Comparison of ENCODE assay signal across 8 cellular contexts in the genomic region with DNA sequence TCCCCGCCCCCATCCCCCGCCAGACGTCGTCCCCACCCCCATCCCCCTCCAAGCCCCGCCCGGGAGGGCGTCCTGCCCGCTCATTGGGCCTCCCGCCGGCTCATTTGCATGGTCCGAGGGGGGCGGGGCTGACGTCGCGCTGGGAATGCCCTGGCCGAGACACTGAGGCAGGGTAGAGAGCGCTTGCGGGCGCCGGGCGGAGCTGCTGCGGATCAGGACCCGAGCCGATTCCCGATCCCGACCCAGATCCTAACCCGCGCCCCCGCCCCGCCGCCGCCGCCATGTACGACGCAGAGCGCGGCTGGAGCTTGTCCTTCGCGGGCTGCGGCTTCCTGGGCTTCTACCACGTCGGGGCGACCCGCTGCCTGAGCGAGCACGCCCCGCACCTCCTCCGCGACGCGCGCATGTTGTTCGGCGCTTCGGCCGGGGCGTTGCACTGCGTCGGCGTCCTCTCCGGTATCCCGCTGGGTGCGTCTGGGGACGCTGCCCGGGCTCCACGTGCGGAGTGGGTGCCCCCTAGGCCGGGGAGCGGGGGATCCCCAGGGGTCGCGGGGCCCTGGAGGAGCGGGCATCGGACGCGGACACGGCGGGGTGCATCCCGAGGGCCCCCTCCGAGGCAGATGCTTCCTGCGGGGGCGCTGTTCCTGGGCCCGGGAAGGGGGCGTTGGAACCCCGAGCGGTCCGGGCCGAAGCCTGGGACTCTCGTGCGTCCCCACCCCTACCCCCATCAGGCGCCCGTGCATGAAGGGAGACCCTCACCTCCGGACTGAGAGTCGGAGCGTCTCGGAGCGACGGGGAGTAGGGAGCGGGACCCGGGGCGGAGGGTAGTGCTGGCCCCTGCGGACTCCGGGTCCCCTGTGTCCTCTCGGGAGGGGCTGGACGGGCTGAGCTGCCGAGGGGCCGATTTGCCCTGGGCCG. TPM values are rescaled to one million over a fixed set of nuclear protein-coding genes. Genes with fewer than 3 reads are reported as not detected.
A peak's percentile ranks its signal among the peaks of the same experiment; 100 is the strongest.
DNase-seq lines count a peak whose midpoint lies in the region; ATAC-seq, FAIRE-seq and TF ChIP-seq lines count a peak whose summit lies in the region.

A gene with protein sequence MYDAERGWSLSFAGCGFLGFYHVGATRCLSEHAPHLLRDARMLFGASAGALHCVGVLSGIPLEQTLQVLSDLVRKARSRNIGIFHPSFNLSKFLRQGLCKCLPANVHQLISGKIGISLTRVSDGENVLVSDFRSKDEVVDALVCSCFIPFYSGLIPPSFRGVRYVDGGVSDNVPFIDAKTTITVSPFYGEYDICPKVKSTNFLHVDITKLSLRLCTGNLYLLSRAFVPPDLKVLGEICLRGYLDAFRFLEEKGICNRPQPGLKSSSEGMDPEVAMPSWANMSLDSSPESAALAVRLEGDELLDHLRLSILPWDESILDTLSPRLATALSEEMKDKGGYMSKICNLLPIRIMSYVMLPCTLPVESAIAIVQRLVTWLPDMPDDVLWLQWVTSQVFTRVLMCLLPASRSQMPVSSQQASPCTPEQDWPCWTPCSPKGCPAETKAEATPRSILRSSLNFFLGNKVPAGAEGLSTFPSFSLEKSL (plus strand): TSS at position 175 of the 918 bp plus-strand sequence. CDS start 107 bp downstream, at position 282.

- POLR2A ChIA-PET in MCF 10A (lab: Yijun Ruan, JAX) = interaction anchor here (0.6 to 2.5 kb wide), 10 partner anchors 9 to 308 kb away, joined by 3 to 8 read pairs (median 4); a partner anchor contains a TSS

- ATAC-seq in gastrocnemius medialis = peak; percentile 64 to 79
- no peak for ATAC-seq in HG03460 (IDR thresholded peaks at IDR 0.05; ENCODE audit: unreplicated experiment)
- ATAC-seq in HG03045 (IDR thresholded peaks at IDR 0.05; ENCODE audit: unreplicated experiment) = no peak

- peaks cover 27% of the 10 kb centered on the region for H3K4me1 ChIP-seq in iPS-18a (ENCODE audit: control insufficient read depth, low read depth, low read length)
- peaks cover 7 to 24% of the 10 kb centered on the region in 2 donors for H3K4me1 ChIP-seq in gastrocnemius medialis

- peaks cover 28% of the 10 kb centered on the region for H3K36me3 ChIP-seq in WERI-Rb-1
- H3K36me3 ChIP-seq in iPS-18a (ENCODE audit: control insufficient read depth, low read depth, low read length) = peaks cover 19% of the 10 kb centered on the region
- H3K36me3 ChIP-seq in gastrocnemius medialis = no peaks in the 10 kb centered on the region

- H3K27ac ChIP-seq in WERI-Rb-1 (peak within 1 kb of the TSS; percentile 94), iPS-18a (ENCODE audit: low read length) (peak within 1 kb of the TSS; percentile 49), gastrocnemius medialis (peak within 1 kb of the TSS; percentile 57 to 80 (median 65))

- peaks cover 47% of the 10 kb centered on the region for H3K4me1 Mint-ChIP-seq in MCF 10A (ENCODE audit: insufficient read depth, unreplicated experiment)

- H3K9ac ChIP-seq in iPS-18a (ENCODE audit: low read length) = peak within 1 kb of the TSS; percentile 84

- BruUV-seq in MCF 10A (replicated peaks; lab: Mats Ljungman, UMichigan) = TSS peak; percentile 49

- peak; percentile 57 for TF ChIP-seq CTCF in WERI-Rb-1 (IDR thresholded peaks at IDR 0.05; ENCODE audit: low read depth, low read length)
- TF ChIP-seq CTCF in MCF 10A (IDR thresholded peaks at IDR 0.05; ENCODE audit: unreplicated experiment) = no peak
- peak in 2 of 5 experiments; percentile 13 to 35 for TF ChIP-seq CTCF in gastrocnemius medialis (IDR thresholded peaks at IDR 0.05 in 4 of 5, conservative IDR thresholded peaks at IDR 0.05 in 1 of 5)

- H3K27me3 Mint-ChIP-seq in MCF 10A (ENCODE audit: insufficient read depth, unreplicated experiment) = no peaks in the 10 kb centered on the region

- peak within 1 kb of the TSS; percentile 90 for H3K27ac Mint-ChIP-seq in MCF 10A (ENCODE audit: low read depth, unreplicated experiment)

- H3K9me3 ChIP-seq in WERI-Rb-1 (ENCODE audit: severe bottlenecking) (no peaks in the 10 kb centered on the region), iPS-18a (ENCODE audit: control insufficient read depth, low read depth, low read length) (no peaks in the 10 kb centered on the region), gastrocnemius medialis (no peaks in the 10 kb centered on the region)

- CTCF ChIA-PET in MCF 10A (lab: Yijun Ruan, JAX) = interaction anchor here (1.0 kb wide), 1 partner anchor 39 kb away, joined by 5 read pairs; no protein-coding TSS in a partner anchor

- intact Hi-C loops in MCF 10A (cut with micrococcal nuclease) = no loop called here
- intact Hi-C loops in gastrocnemius medialis (cut with DNase I; ENCODE audit: low total_unique reads) = loop anchor here (2.0 to 5.0 kb wide), 2 partner anchors 31 to 97 kb away; a partner anchor contains a TSS

- H3K9me3 Mint-ChIP-seq in MCF 10A (ENCODE audit: unreplicated experiment) = no peaks in the 10 kb centered on the region

- no peaks in the 10 kb centered on the region for H3K27me3 ChIP-seq in WERI-Rb-1 (ENCODE audit: insufficient read depth, low read depth, severe bottlenecking)
- no peaks in the 10 kb centered on the region for H3K27me3 ChIP-seq in iPS-18a (ENCODE audit: control insufficient read depth, insufficient read depth, low read length)
- peaks cover 0 to 9% (median 0%) of the 10 kb centered on the region in 3 donors for H3K27me3 ChIP-seq in gastrocnemius medialis

- H3K4me3 ChIP-seq in WERI-Rb-1 (ENCODE audit: low read depth, low read length) (peak within 1 kb of the TSS; percentile 90), iPS-18a (ENCODE audit: low read length) (peak within 1 kb of the TSS; percentile 64), gastrocnemius medialis (peak within 1 kb of the TSS; percentile 58 to 80 (median 68))

- TF ChIP-seq POLR2A in GM12892 (IDR thresholded peaks at IDR 0.05; ENCODE audit: low read depth, low read length) = no peak
- peak; percentile 83 to 87 for TF ChIP-seq POLR2A in gastrocnemius medialis (IDR thresholded peaks at IDR 0.05)

- DNase-seq in GM12892 (ENCODE audit: insufficient read length) (peak; percentile 74), NCI-H2107 treated with DMSO at 0.1 percent for 48 hours (lab: John Stamatoyannopoulos, UW; ENCODE audit: unreplicated experiment) (peak; percentile 21), WERI-Rb-1 (peak; percentile 98), MCF 10A (ENCODE audit: unreplicated experiment) (peak; percentile 90), gastrocnemius medialis (peak; percentile 86)

- H3K4me3 Mint-ChIP-seq in MCF 10A (ENCODE audit: unreplicated experiment) = peak within 1 kb of the TSS; percentile 83

- H3K36me3 Mint-ChIP-seq in MCF 10A (ENCODE audit: insufficient read depth, unreplicated experiment) = peaks cover 10% of the 10 kb centered on the region

- in situ Hi-C loops in gastrocnemius medialis (cut with MboI; ENCODE audit: low sequenced_read_pairs in 4 of 4) = no loop called here

- FAIRE-seq in GM12892 (lab: Jason Lieb, UNC) = no peak

RNA-seq across cellular contexts. Expression of the gene that starts here (rescaled TPM):
- not detected for polyA plus RNA-seq in GM12892 (2012; ENCODE audit: missing spikeins)
- total RNA-seq in MCF 10A (2022) = 4.1 and 4.2 TPM in 2 replicates
- total RNA-seq in gastrocnemius medialis = 1 to 10 TPM in 2 of 4 donors, under 1 TPM in 1, not detected in 1; 0.58 to 2.3 (median 1.4) TPM

Comparison
In these comparisons a context has a peak if more than half of its experiments do, and no peak if none do; other contexts are left out.
1. DNase-seq: peak in every context shown above with its lines; median percentile 98 in WERI-Rb-1; 90 in MCF 10A; 86 in gastrocnemius medialis; 74 in GM12892; 21 in NCI-H2107 treated with DMSO at 0.1 percent for 48 hours.
2. ATAC-seq: peak in gastrocnemius medialis (2 of 2); none in HG03460 (single experiment) and HG03045 (single experiment).
3. Peak in every context shown above with its lines, with median percentiles within 50 percentile points of each other: H3K27ac ChIP-seq and H3K4me3 ChIP-seq.